Comparison of ENCODE assay signal across 7 cellular contexts in the genomic region with DNA sequence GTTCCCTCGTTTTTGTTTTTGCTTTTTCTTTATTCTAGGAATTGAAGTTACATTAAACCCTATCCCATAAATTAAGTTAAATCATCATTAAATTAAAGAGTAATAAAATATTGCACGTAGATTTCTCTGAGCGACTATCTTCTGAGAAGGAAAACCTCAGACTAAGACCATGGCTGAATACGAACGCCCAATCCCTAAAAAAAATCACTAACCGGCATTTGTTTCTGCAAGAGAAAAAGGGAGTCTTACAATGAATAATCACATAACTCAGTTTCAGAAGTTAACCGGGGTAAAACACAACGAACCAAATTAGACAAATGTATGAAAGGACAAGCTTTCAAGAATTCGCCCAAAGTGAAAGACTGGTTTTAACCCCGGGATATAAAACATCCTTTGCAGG.
DNase-seq lines count a peak whose midpoint lies in the region; ATAC-seq and TF ChIP-seq lines count a peak whose summit lies in the region.

No MANE protein-coding gene starts in this region.

- H3K27me3 ChIP-seq in endocrine pancreas (ENCODE audit: control insufficient read depth, insufficient read depth, low read length) (no peaks in the 10 kb centered on the region), rectal smooth muscle tissue (ENCODE audit: control insufficient read depth, insufficient read depth, low read length) (no peaks in the 10 kb centered on the region)

- H3K4me3 ChIP-seq in GM12865 (ENCODE audit: low read depth, low read length) (peak overlapping the region; percentile 100), endocrine pancreas (ENCODE audit: control insufficient read depth, insufficient read depth, low read length) (peak overlapping the region; percentile 100), rectal smooth muscle tissue (ENCODE audit: low read length) (peak overlapping the region; percentile 56)

- TF ChIP-seq CTCF in GM12865 (IDR thresholded peaks at IDR 0.05; ENCODE audit: insufficient read depth, low read depth, low read length, missing control alignments) (no peak), GM13977 (IDR thresholded peaks at IDR 0.05; ENCODE audit: extremely low read depth, insufficient read depth, missing control alignments) (no peak)

- ATAC-seq in GM21528 (IDR thresholded peaks at IDR 0.05; ENCODE audit: low FRiP score, unreplicated experiment) (no peak), HG03135 (IDR thresholded peaks at IDR 0.05; ENCODE audit: unreplicated experiment) (no peak)

- DNase-seq in GM12865 (ENCODE audit: low read depth), result peak; percentile 23
- peak; percentile 65 for DNase-seq in NCI-H526 treated with DMSO at 0.1 percent for 48 hours (lab: John Stamatoyannopoulos, UW)
- no peak for DNase-seq in GM13977 (ENCODE audit: low spot score)

- H3K4me1 ChIP-seq in endocrine pancreas (ENCODE audit: control insufficient read depth, insufficient read depth, low read length) (peaks cover 11% of the 10 kb centered on the region), rectal smooth muscle tissue (ENCODE audit: control insufficient read depth, insufficient read depth, low read length) (peaks cover 8% of the 10 kb centered on the region)

- H3K36me3 ChIP-seq in endocrine pancreas (ENCODE audit: control insufficient read depth, insufficient read depth, low read length) (no peaks in the 10 kb centered on the region), rectal smooth muscle tissue (ENCODE audit: control insufficient read depth, insufficient read depth, low read length) (no peaks in the 10 kb centered on the region)

- H3K9ac ChIP-seq in endocrine pancreas (ENCODE audit: control insufficient read depth, insufficient read depth, low read length), result peak overlapping the region; percentile 6
- no peak overlapping the region for H3K9ac ChIP-seq in rectal smooth muscle tissue (ENCODE audit: low read length)

- in situ Hi-C loops in GM13977 (cut with MboI; ENCODE audit: low pct_unique_long_range_greater_than_20kb, low sequenced_read_pairs, unreplicated experiment), result no loop called here

- H3K27ac ChIP-seq in rectal smooth muscle tissue (ENCODE audit: low read depth, low read length), result no peak overlapping the region

- H3K9me3 ChIP-seq in endocrine pancreas (ENCODE audit: control insufficient read depth, low read length), result no peaks in the 10 kb centered on the region
